Comparison of ENCODE assay signal across 1 cellular context in the genomic region with DNA sequence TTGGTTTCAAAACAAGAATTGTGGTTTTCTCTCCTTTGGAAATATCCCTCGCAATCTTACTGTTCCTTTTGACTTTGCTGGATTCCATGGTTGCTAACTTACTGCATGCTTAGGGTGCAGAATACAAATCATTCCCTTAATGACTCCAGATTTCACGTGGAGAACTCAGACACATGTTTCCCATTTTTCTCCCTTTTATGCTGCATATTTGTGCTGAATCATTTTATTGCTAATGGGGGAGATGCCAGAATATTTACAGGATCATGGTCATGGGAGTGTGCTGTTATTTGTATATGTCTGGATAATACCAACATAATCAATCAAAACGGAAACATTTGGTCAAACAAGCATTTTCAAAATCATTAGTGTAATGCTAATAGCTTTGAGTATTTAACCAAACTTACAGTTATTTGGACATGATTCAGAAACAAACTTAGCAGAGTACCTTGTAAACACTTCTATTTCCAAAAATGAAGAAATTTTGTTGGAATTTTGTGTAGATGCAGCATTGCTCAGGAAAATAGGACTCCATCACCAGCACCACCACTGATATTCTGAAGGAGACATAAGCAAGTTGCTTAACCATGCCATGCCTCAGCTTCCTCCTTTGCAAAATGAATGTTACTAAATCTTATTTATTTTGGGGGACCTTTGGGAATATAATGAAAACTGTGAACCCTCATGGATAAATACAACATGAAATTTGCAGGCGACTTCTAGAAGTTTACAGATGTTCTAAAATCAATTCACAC.
TF ChIP-seq lines count a peak whose summit lies in the region.

No MANE protein-coding gene starts in this region.

TF ChIP-seq in IMR-90, 13 proteins besides CTCF, POLR2A, EP300 and RAD21:
- TF ChIP-seq MXI1 (IDR thresholded peaks at IDR 0.05; ENCODE audit: borderline replicate concordance, low read depth, low read length): peak; percentile 82; the same call in 1 of the 2 replicates
- TF ChIP-seq NFE2L2 (IDR thresholded peaks at IDR 0.05; ENCODE audit: low read depth, low read length): peak; percentile 63; the same call in 1 of the 2 replicates
- peak; percentile 43 for TF ChIP-seq MAFK (IDR thresholded peaks at IDR 0.05; ENCODE audit: low read depth, low read length)
- TF ChIP-seq CHD1 (IDR thresholded peaks at IDR 0.05; ENCODE audit: low read depth, low read length): no peak
- 0 out of 2 replicates have a peak, but pooled peaks have one; percentile 34 for TF ChIP-seq BHLHE40 (IDR thresholded peaks at IDR 0.05; ENCODE audit: low read depth, low read length)
- no peak for TF ChIP-seq CEBPB (IDR thresholded peaks at IDR 0.05; ENCODE audit: low read depth, low read length)
- no peak for TF ChIP-seq ELK1 (IDR thresholded peaks at IDR 0.05; ENCODE audit: borderline replicate concordance, low read depth, low read length)
- TF ChIP-seq RFX5 (IDR thresholded peaks at IDR 0.05; ENCODE audit: low read depth, low read length): no peak
- TF ChIP-seq USF2 (IDR thresholded peaks at IDR 0.05; ENCODE audit: low read depth, low read length): no peak
- no peak for TF ChIP-seq MAZ (IDR thresholded peaks at IDR 0.05; ENCODE audit: borderline replicate concordance, low read depth, low read length)
- no peak for TF ChIP-seq FOS (IDR thresholded peaks at IDR 0.05; ENCODE audit: low read depth, low read length)
- peak; percentile 17; the same call in 1 of the 2 replicates for TF ChIP-seq SMC3 (IDR thresholded peaks at IDR 0.05; ENCODE audit: low read depth, low read length)
- TF ChIP-seq RCOR1 (IDR thresholded peaks at IDR 0.05; ENCODE audit: insufficient replicate concordance, low read length): no peak
TF ChIP-seq in IMR-90: peak in this region for 5.
